ENCODE assay signal across 1 cellular context in the genomic region with DNA sequence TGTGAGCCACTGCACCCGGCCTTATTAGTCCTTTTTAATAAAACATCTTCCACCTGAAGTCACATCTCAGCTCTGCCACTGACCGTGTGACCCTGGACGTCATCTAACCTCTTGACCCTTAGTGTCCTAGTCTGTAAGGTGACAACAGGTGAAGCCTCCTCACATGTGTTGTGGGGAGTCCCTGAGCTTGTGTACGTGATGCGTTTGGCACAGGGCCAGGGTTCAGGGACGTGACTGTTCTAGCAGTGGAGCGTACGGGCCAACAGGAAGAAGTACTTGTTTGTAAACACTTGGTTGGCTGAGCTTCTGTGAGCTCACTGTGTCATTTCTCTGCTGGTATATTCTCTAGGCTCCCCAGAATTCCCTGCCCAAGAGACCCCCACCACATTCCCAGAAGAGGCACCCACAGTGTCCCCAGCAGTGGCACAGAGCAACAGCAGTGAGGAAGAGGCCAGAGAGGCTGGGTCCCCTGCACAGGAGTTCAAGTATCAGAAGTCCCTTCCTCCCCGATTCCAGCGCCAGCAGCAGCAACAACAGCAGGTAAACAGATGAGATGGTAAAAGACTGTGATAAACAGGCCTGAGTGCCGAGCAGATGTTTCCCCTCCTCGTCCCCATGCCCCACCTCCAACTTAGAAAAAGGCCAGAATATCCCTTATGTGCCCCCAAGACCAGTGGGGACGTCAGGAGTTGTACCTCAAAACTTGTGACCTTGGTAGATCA.
TF ChIP-seq lines count a peak whose summit lies in the region.

No MANE protein-coding gene starts in this region.

TF ChIP-seq in HepG2, 621 proteins besides CTCF, POLR2A, EP300 and RAD21 (continued from another document):
- TF ChIP-seq, protein P1, sequence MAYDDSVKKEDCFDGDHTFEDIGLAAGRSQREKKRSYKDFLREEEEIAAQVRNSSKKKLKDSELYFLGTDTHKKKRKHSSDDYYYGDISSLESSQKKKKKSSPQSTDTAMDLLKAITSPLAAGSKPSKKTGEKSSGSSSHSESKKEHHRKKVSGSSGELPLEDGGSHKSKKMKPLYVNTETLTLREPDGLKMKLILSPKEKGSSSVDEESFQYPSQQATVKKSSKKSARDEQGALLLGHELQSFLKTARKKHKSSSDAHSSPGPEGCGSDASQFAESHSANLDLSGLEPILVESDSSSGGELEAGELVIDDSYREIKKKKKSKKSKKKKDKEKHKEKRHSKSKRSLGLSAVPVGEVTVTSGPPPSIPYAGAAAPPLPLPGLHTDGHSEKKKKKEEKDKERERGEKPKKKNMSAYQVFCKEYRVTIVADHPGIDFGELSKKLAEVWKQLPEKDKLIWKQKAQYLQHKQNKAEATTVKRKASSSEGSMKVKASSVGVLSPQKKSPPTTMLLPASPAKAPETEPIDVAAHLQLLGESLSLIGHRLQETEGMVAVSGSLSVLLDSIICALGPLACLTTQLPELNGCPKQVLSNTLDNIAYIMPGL (CRISPR knock-in tag; IDR thresholded peaks at IDR 0.05; ENCODE audit: borderline replicate concordance in 1 of 2, low read depth in 1 of 2): no peak
- no peak for TF ChIP-seq THAP11 (CRISPR knock-in tag; IDR thresholded peaks at IDR 0.05)
